In the genomic region with DNA sequence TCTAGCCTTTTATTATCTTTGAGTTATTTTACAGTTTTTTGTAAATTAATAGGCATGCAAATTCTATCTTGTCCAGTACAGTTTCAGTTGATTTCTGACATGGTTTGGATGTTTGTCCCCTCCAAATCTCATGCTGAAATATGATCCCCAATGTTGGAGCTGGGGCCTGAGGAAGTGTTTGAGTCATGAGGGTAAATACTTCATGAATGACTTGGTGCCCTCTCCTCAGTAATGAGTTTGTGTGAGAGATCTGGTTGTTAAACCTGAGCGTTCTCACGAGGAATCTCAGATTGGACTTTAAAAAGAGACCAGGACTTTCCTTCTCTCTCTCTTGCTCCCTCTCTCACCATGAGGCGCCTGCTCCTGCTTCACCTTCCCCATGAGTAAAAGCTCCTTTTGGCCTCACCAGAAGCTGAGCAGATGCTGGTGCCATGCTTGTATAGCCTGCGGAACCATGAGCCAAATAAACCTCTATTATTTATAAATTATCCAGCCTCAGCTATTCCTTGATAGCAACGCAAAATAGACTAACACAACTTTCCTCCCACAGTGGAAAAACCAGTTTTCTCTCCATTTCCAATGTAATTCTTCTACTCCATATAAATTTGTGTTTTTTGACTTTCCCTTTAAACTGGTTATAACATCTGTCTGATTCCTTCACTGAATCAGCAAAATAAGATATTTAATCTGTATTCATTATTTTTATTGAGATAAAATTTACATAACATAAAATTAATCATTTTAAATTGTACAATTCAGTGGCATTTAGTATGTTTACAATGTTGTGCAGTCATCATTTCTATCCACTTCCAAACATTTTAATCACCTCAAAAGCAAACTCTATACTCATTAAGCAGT, we compare ENCODE assay signal across 15 cellular contexts.
DNase-seq lines count a peak whose midpoint lies in the region; ATAC-seq and TF ChIP-seq lines count a peak whose summit lies in the region.
"Had no signal": no experiment of that assay in that cellular context is flagged by ENCODE, and none has a peak within 500 bp of the region (broad histone marks: within the 10 kb centered on the region; RNA-seq: fewer than 3 reads in every experiment).

No MANE protein-coding gene starts in this region.

- no peak for TF ChIP-seq CTCF in Calu3 (IDR thresholded peaks at IDR 0.05; ENCODE audit: unreplicated experiment)

- no peak overlapping the region for H3K4me3 Mint-ChIP-seq in Calu3 (ENCODE audit: low read depth, unreplicated experiment)
- no peak overlapping the region for H3K4me3 Mint-ChIP-seq in CD8-positive, alpha-beta memory T cell
- H3K4me3 Mint-ChIP-seq: activated CD4-positive, alpha-beta memory T cell treated with anti-CD3 and anti-CD28 coated beads for 36 hours; CD4-positive, CD25-positive, alpha-beta regulatory T cell had no signal

- H3K36me3 Mint-ChIP-seq in Calu3 (ENCODE audit: insufficient read depth, unreplicated experiment) = no peaks in the 10 kb centered on the region
- peaks cover 0 to 1% (median 0%) of the 10 kb centered on the region in 3 donors for H3K36me3 Mint-ChIP-seq in CD8-positive, alpha-beta memory T cell
- H3K36me3 Mint-ChIP-seq: activated CD4-positive, alpha-beta memory T cell treated with anti-CD3 and anti-CD28 coated beads for 36 hours; CD4-positive, CD25-positive, alpha-beta regulatory T cell had no signal

- no peaks in the 10 kb centered on the region for H3K27me3 ChIP-seq in NT2/D1 (ENCODE audit: insufficient read depth, insufficient read length)
- H3K27me3 ChIP-seq in mesendoderm (ENCODE audit: insufficient read depth, low read length, poor library complexity) = no peaks in the 10 kb centered on the region
- no peaks in the 10 kb centered on the region for H3K27me3 ChIP-seq in CD8-positive, alpha-beta memory T cell (ENCODE audit: insufficient read depth, low read length, poor library complexity, severe bottlenecking)
- H3K27me3 ChIP-seq: upper lobe of left lung had no signal

- H3K79me1 ChIP-seq in mesendoderm (ENCODE audit: low read length) = no peaks in the 10 kb centered on the region

- no peak overlapping the region for H2BK5ac ChIP-seq in mesendoderm (ENCODE audit: low read length)

- no peak overlapping the region for H3K4ac ChIP-seq in mesendoderm (ENCODE audit: low read depth, low read length)

- no TSS peak for BruUV-seq in Calu3 (replicated peaks; lab: Mats Ljungman, UMichigan)

- CTCF ChIA-PET in Calu3 (lab: Charles Lee) = interaction anchor here (0.6 to 1.0 kb wide), 2 partner anchors 9 to 1831 kb away, joined by 3 to 9 read pairs; no protein-coding TSS in a partner anchor
- CTCF ChIA-PET in CD8-positive, alpha-beta memory T cell (lab: Charles Lee) = interaction anchor here (1.2 kb wide), 1 partner anchor 8 kb away, joined by 3 read pairs; no protein-coding TSS in a partner anchor

- peaks cover 5% of the 10 kb centered on the region for H3K9me3 Mint-ChIP-seq in Calu3 (ENCODE audit: low read depth, unreplicated experiment)
- H3K9me3 Mint-ChIP-seq in CD8-positive, alpha-beta memory T cell = no peaks in the 10 kb centered on the region

- H3K27ac Mint-ChIP-seq in Calu3 (ENCODE audit: unreplicated experiment) = peak overlapping the region; percentile 77
- H3K27ac Mint-ChIP-seq in CD8-positive, alpha-beta memory T cell = no peak overlapping the region
- H3K27ac Mint-ChIP-seq: activated CD4-positive, alpha-beta memory T cell treated with anti-CD3 and anti-CD28 coated beads for 36 hours; CD4-positive, CD25-positive, alpha-beta regulatory T cell had no signal

- WGBS in mesendoderm (ENCODE audit: extremely low coverage, insufficient coverage, low lambda C conversion rate) = no CpG with 5 or more reads among the region's 5 CpGs

- H3K9me3 ChIP-seq in NT2/D1 (ENCODE audit: insufficient read depth, low read length) = no peaks in the 10 kb centered on the region
- H3K9me3 ChIP-seq in CD8-positive, alpha-beta memory T cell (ENCODE audit: low read length) = no peaks in the 10 kb centered on the region
- H3K9me3 ChIP-seq: upper lobe of left lung had no signal

- H3K18ac ChIP-seq in mesendoderm (ENCODE audit: low read length) = no peak overlapping the region

- H3K4me1 ChIP-seq in NT2/D1 (ENCODE audit: insufficient read depth, insufficient read length) (no peaks in the 10 kb centered on the region), mesendoderm (ENCODE audit: control insufficient read depth, low read depth, low read length) (no peaks in the 10 kb centered on the region)
- no peaks in the 10 kb centered on the region for H3K4me1 ChIP-seq in CD8-positive, alpha-beta memory T cell (ENCODE audit: insufficient read depth, low read length)

- peak; percentile 23 for DNase-seq in Calu3
- no peak for DNase-seq in NT2/D1 (ENCODE audit: low read depth, low spot score)
- peak; percentile 87 for DNase-seq in cerebellar cortex (ENCODE audit: low spot score)
- peak; percentile 22 for DNase-seq in mesendoderm
- no peak for DNase-seq in 8988T
- DNase-seq in SHP77 (lab: John Stamatoyannopoulos, UW) = no peak
- DNase-seq in CD8-positive, alpha-beta memory T cell = no peak
- DNase-seq: activated CD4-positive, alpha-beta memory T cell treated with anti-CD3 and anti-CD28 coated beads for 36 hours; activated naive CD4-positive, alpha-beta T cell treated with anti-CD3 and anti-CD28 coated beads, Interleukin-2, amount 50 U/mL, for 16 hours; CD4-positive, CD25-positive, alpha-beta regulatory T cell; effector CD4-positive, alpha-beta T cell; NCI-H446 treated with DMSO at 0.1 percent for 48 hours; upper lobe of left lung had no signal

- H3K36me3 ChIP-seq in NT2/D1 (ENCODE audit: insufficient read depth, insufficient read length, low read length) (no peaks in the 10 kb centered on the region), mesendoderm (ENCODE audit: control insufficient read depth, insufficient read depth, low read length) (no peaks in the 10 kb centered on the region)
- no peaks in the 10 kb centered on the region for H3K36me3 ChIP-seq in CD8-positive, alpha-beta memory T cell (ENCODE audit: insufficient read depth, low read length)
- H3K36me3 ChIP-seq: upper lobe of left lung had no signal

- no peak overlapping the region for H2BK120ac ChIP-seq in mesendoderm (ENCODE audit: low read depth, low read length)

- no peak overlapping the region for H3K23ac ChIP-seq in mesendoderm (ENCODE audit: low read length)

- no peak overlapping the region for H2AK5ac ChIP-seq in mesendoderm (ENCODE audit: low read length)

- no peak overlapping the region for H4K5ac ChIP-seq in mesendoderm (ENCODE audit: low read length)

- peaks cover 18% of the 10 kb centered on the region for H3K4me1 Mint-ChIP-seq in Calu3 (ENCODE audit: low read depth, unreplicated experiment)
- no peaks in the 10 kb centered on the region for H3K4me1 Mint-ChIP-seq in CD8-positive, alpha-beta memory T cell
- H3K4me1 Mint-ChIP-seq: CD4-positive, CD25-positive, alpha-beta regulatory T cell had no signal

- no peaks in the 10 kb centered on the region for H3K79me2 ChIP-seq in mesendoderm (ENCODE audit: control insufficient read depth, insufficient read depth, low read length)

- no peak overlapping the region for H3K4me3 ChIP-seq in NT2/D1 (ENCODE audit: insufficient read length, low read depth)
- no peak overlapping the region for H3K4me3 ChIP-seq in mesendoderm (ENCODE audit: low read length)
- no peak overlapping the region for H3K4me3 ChIP-seq in CD8-positive, alpha-beta memory T cell (ENCODE audit: low read length)
- H3K4me3 ChIP-seq: SK-N-MC, upper lobe of left lung had no signal

- POLR2A ChIA-PET in CD8-positive, alpha-beta memory T cell (lab: Charles Lee) = no interaction called here

- no peak overlapping the region for H3K27ac ChIP-seq in mesendoderm (ENCODE audit: low read depth, low read length)
- no peak overlapping the region for H3K27ac ChIP-seq in CD8-positive, alpha-beta memory T cell (ENCODE audit: low read depth, low read length)
- H3K27ac ChIP-seq: SK-N-MC had no signal

- H3K4me2 ChIP-seq in mesendoderm (ENCODE audit: low read length) = no peak overlapping the region

- H3K9ac ChIP-seq in NT2/D1 (ENCODE audit: insufficient read length, low read depth) (peak overlapping the region; percentile 36), mesendoderm (ENCODE audit: low read length) (no peak overlapping the region)

- peak overlapping the region; percentile 7 for H3K56ac ChIP-seq in mesendoderm (ENCODE audit: low read length)

- H4K8ac ChIP-seq in mesendoderm (ENCODE audit: low read depth, low read length) = no peak overlapping the region

- intact Hi-C loops in Calu3 (cut with micrococcal nuclease; ENCODE audit: unreplicated experiment) = loop anchor here (5.0 kb wide), 1 partner anchor 128 kb away; no protein-coding TSS in a partner anchor

- no peak for ATAC-seq in HG02763 (IDR thresholded peaks at IDR 0.05; ENCODE audit: unreplicated experiment)

- H2BK15ac ChIP-seq in mesendoderm (replicated peaks; ENCODE audit: low read depth) = no peak overlapping the region

- no peaks in the 10 kb centered on the region for H3K27me3 Mint-ChIP-seq in Calu3 (ENCODE audit: unreplicated experiment)
- peaks cover 0 to 8% of the 10 kb centered on the region in 2 donors for H3K27me3 Mint-ChIP-seq in CD8-positive, alpha-beta memory T cell
- H3K27me3 Mint-ChIP-seq: activated CD4-positive, alpha-beta memory T cell treated with anti-CD3 and anti-CD28 coated beads for 36 hours had no signal

Comparison
In these comparisons a context has a peak if more than half of its experiments do, and no peak if none do; other contexts are left out.
1. DNase-seq: peak in Calu3 (single experiment), cerebellar cortex (single experiment) and mesendoderm (single experiment); none in NT2/D1 (single experiment), 8988T (single experiment), SHP77 (0 of 2) and CD8-positive, alpha-beta memory T cell (0 of 5).